ENCODE assay signal across 8 cellular contexts in genomic region chr17:47423406-47424295, GRCh38.
DNase-seq lines count a peak whose midpoint lies in the region; ATAC-seq and TF ChIP-seq lines count a peak whose summit lies in the region.

No MANE protein-coding gene starts in this region.

- H3K4me1 ChIP-seq in fibroblast of lung (ENCODE audit: control insufficient read depth, extremely low read depth, insufficient read depth, low read length) = no peaks in the 10 kb centered on the region

- no peak for TF ChIP-seq CTCF in fibroblast of lung (conservative IDR thresholded peaks at IDR 0.05 in 1 of 2, IDR thresholded peaks at IDR 0.05 in 1 of 2; ENCODE audit: low read depth in 1 of 2, low read length in 2 of 2)
- no peak for TF ChIP-seq CTCF in nephron progenitor cell (IDR thresholded peaks at IDR 0.05)

- H3K36me3 ChIP-seq in fibroblast of lung (ENCODE audit: control insufficient read depth, insufficient read depth, low read length) = peaks cover 2% of the 10 kb centered on the region

- no peaks in the 10 kb centered on the region for H3K9me3 ChIP-seq in fibroblast of lung (ENCODE audit: control insufficient read depth, insufficient read depth, low read depth, low read length)

- no peak overlapping the region for H2AFZ ChIP-seq in fibroblast of lung (ENCODE audit: low read length)

- peaks cover 23% of the 10 kb centered on the region for H3K27me3 Mint-ChIP-seq in T-helper 1 cell treated with Interleukin-12 subunit alpha and Interleukin-12 subunit beta and Interleukin-4 antibody, amounts not matched to agents 30 μg/mL and 1 μg/mL, for 36 hours (ENCODE audit: low read depth)
- H3K27me3 Mint-ChIP-seq in nephron progenitor cell (ENCODE audit: low read depth, poor library complexity) = peaks cover 58% of the 10 kb centered on the region

- H3K36me3 Mint-ChIP-seq in T-helper 1 cell treated with Interleukin-12 subunit alpha and Interleukin-12 subunit beta and Interleukin-4 antibody, amounts not matched to agents 30 μg/mL and 1 μg/mL, for 36 hours (ENCODE audit: low read depth) = peaks cover 13% of the 10 kb centered on the region
- peaks cover 38% of the 10 kb centered on the region for H3K36me3 Mint-ChIP-seq in nephron progenitor cell (ENCODE audit: low read depth)

- no peak overlapping the region for H3K27ac Mint-ChIP-seq in T-helper 1 cell treated with Interleukin-12 subunit alpha and Interleukin-12 subunit beta and Interleukin-4 antibody, amounts not matched to agents 30 μg/mL and 1 μg/mL, for 36 hours
- no peak overlapping the region for H3K27ac Mint-ChIP-seq in nephron progenitor cell

- H3K4me1 Mint-ChIP-seq in T-helper 1 cell treated with Interleukin-12 subunit alpha and Interleukin-12 subunit beta and Interleukin-4 antibody, amounts not matched to agents 30 μg/mL and 1 μg/mL, for 36 hours (ENCODE audit: low read depth) = peaks cover 12% of the 10 kb centered on the region
- no peaks in the 10 kb centered on the region for H3K4me1 Mint-ChIP-seq in nephron progenitor cell

- peak overlapping the region; percentile 66 for H3K4me2 ChIP-seq in fibroblast of lung (ENCODE audit: extremely low read depth, insufficient read depth, low read length)

- no peak overlapping the region for H3K9ac ChIP-seq in fibroblast of lung (ENCODE audit: insufficient read depth, low read length)

- no peaks in the 10 kb centered on the region for H4K20me1 ChIP-seq in fibroblast of lung (ENCODE audit: control insufficient read depth, extremely low read depth, insufficient read depth, low read length)

- H3K79me2 ChIP-seq in fibroblast of lung (ENCODE audit: control insufficient read depth, insufficient read depth, low read length) = no peaks in the 10 kb centered on the region

- DNase-seq in NCI-H1092 treated with DMSO at 0.1 percent for 48 hours (lab: John Stamatoyannopoulos, UW) (peak; percentile 15), NCI-H1092 (lab: John Stamatoyannopoulos, UW) (no peak), fibroblast of lung (ENCODE audit: low read depth in 2 of 2) (peak in 1 of 2 donors; percentile 17), nephron progenitor cell (peak; percentile 49), activated gamma-delta T cell (lab: John Stamatoyannopoulos, UW) (no peak), OCI-M1 (lab: John Stamatoyannopoulos, UW) (no peak)

- H3K27ac ChIP-seq in fibroblast of lung (ENCODE audit: insufficient read depth, low read length) = no peak overlapping the region

- H3K9me3 Mint-ChIP-seq in T-helper 1 cell treated with Interleukin-12 subunit alpha and Interleukin-12 subunit beta and Interleukin-4 antibody, amounts not matched to agents 30 μg/mL and 1 μg/mL, for 36 hours = no peaks in the 10 kb centered on the region
- peaks cover 48% of the 10 kb centered on the region for H3K9me3 Mint-ChIP-seq in nephron progenitor cell

- peak overlapping the region; percentile 28 to 48 (median 36) for H3K4me3 ChIP-seq in fibroblast of lung (replicated peaks in 1 of 4; ENCODE audit: control extremely low read depth in 1 of 4, insufficient read depth in 1 of 4, low read depth in 3 of 4, low read length in 4 of 4)

- H3K27me3 ChIP-seq in fibroblast of lung (ENCODE audit: control insufficient read depth, insufficient read depth, low read length) = no peaks in the 10 kb centered on the region

- no peak for ATAC-seq in GM19452 (IDR thresholded peaks at IDR 0.05; ENCODE audit: unreplicated experiment)

- H3K4me3 Mint-ChIP-seq in T-helper 1 cell treated with Interleukin-12 subunit alpha and Interleukin-12 subunit beta and Interleukin-4 antibody, amounts not matched to agents 30 μg/mL and 1 μg/mL, for 36 hours = peak overlapping the region; percentile 50
- peak overlapping the region; percentile 83 for H3K4me3 Mint-ChIP-seq in nephron progenitor cell

Comparison
In these comparisons a context has a peak if more than half of its experiments do, and no peak if none do; other contexts are left out.
1. DNase-seq: peak in NCI-H1092 treated with DMSO at 0.1 percent for 48 hours (single experiment) and nephron progenitor cell (single experiment); none in NCI-H1092 (single experiment), activated gamma-delta T cell (single experiment) and OCI-M1 (single experiment).